Comparison of ENCODE assay signal across 8 cellular contexts in the genomic region with DNA sequence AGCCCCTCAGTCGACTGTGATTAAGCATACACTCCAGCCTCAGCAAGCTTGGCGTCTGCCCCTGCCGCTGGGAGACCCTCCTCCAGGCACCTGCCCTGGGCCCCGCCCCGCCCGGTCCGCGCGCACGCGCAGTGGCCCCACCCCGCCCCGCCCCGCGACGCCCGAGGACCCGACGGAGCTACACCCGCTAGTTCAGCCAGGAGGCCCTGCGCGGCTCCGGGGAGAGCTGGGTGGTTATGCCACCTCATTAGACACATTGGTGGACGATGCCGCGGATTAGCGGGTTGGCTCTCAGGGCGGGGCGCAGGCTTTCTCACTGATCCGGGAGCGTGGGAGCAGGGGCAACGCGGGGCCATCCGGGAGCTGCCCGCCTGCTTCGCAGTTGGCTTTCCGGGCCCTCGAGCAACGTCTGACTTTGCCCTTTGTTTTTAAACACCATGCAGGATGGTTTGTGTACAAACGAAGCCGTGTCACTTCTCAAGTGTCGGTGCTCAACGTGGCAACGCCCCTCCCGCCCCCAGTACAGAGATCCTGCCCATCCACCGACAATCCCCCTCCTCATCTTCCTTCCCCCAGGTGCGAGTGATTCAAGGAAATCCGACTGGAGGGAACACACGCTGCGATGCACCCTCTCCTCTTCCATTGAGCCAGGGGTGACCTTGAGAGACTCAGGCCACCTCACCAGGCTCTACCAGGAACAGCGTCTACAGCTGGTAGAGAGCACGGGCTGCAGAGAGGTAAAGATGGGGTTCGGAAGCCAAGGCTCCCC.
A peak's percentile ranks its signal among the peaks of the same experiment; 100 is the strongest.
DNase-seq lines count a peak whose midpoint lies in the region; ATAC-seq and TF ChIP-seq lines count a peak whose summit lies in the region.

No MANE protein-coding gene starts in this region.

- intact Hi-C loops in MCF 10A (cut with micrococcal nuclease): no loop called here

- H3K27me3 Mint-ChIP-seq in IgD-negative memory B cell (peaks cover 24% of the 10 kb centered on the region), WTC11 (ENCODE audit: low read depth) (peaks cover 30% of the 10 kb centered on the region), MCF 10A (ENCODE audit: insufficient read depth, unreplicated experiment) (no peaks in the 10 kb centered on the region)

- CTCF ChIA-PET in WTC11 (lab: Charles Lee) (interaction anchor here (0.5 to 2.2 kb wide), 12 partner anchors 20 to 206 kb away, joined by 3 to 14 read pairs (median 4); no protein-coding TSS in a partner anchor), MCF 10A (lab: Yijun Ruan, JAX) (interaction anchor here (0.6 to 1.4 kb wide), 6 partner anchors 10 to 555 kb away, joined by 3 to 4 read pairs (median 3); no protein-coding TSS in a partner anchor)

- H3K9me3 Mint-ChIP-seq in IgD-negative memory B cell (peaks cover 4 to 6% (median 5%) of the 10 kb centered on the region in 3 donors), WTC11 (peaks cover 10% of the 10 kb centered on the region), MCF 10A (ENCODE audit: unreplicated experiment) (no peaks in the 10 kb centered on the region)

- DNase-seq in WTC11 (ENCODE audit: low spot score): peak; percentile 69
- DNase-seq in MCF 10A (ENCODE audit: unreplicated experiment): peak; percentile 25
- DNase-seq in iPS-NIHi7 (ENCODE audit: extremely low spot score): peak; percentile 99
- peak; percentile 52 to 58 (median 58) for DNase-seq in stimulated activated CD4-positive, alpha-beta T cell treated with anti-CD3 and anti-CD28 coated beads, Interleukin-12 subunit alpha, Interleukin-12 subunit beta, amount 100 ng/mL, for 48 hours (ENCODE audit: low read depth in 2 of 3, low spot score in 1 of 3)
- no peak for DNase-seq in DMS114 treated with DMSO at 0.1 percent for 48 hours (lab: John Stamatoyannopoulos, UW; ENCODE audit: unreplicated experiment)
- no peak for DNase-seq in OCI-M2 (lab: John Stamatoyannopoulos, UW; ENCODE audit: unreplicated experiment)

- H3K27ac Mint-ChIP-seq in IgD-negative memory B cell (peak overlapping the region in 2 of 3 donors; percentile 73 to 86), WTC11 (no peak overlapping the region), MCF 10A (ENCODE audit: low read depth, unreplicated experiment) (no peak overlapping the region)

- no TSS peak for BruUV-seq in MCF 10A (replicated peaks; lab: Mats Ljungman, UMichigan)

- ATAC-seq in GM18867 (IDR thresholded peaks at IDR 0.05; ENCODE audit: unreplicated experiment) (peak; percentile 76), WTC11 (peak; percentile 95)

- H3K4me3 Mint-ChIP-seq in IgD-negative memory B cell (peak overlapping the region; percentile 81 to 89 (median 84)), WTC11 (peak overlapping the region; percentile 76), MCF 10A (ENCODE audit: unreplicated experiment) (peak overlapping the region; percentile 55)

- TF ChIP-seq CTCF in WTC11 (IDR thresholded peaks at IDR 0.05) (no peak), MCF 10A (IDR thresholded peaks at IDR 0.05; ENCODE audit: unreplicated experiment) (no peak)

- H3K4me1 Mint-ChIP-seq in IgD-negative memory B cell (peaks cover 4 to 15% (median 7%) of the 10 kb centered on the region in 3 donors), WTC11 (peaks cover 22% of the 10 kb centered on the region), MCF 10A (ENCODE audit: insufficient read depth, unreplicated experiment) (peaks cover 6% of the 10 kb centered on the region)

- peaks cover 3% of the 10 kb centered on the region for H3K36me3 Mint-ChIP-seq in IgD-negative memory B cell
- peaks cover 10% of the 10 kb centered on the region for H3K36me3 Mint-ChIP-seq in WTC11
- H3K36me3 Mint-ChIP-seq in MCF 10A (ENCODE audit: insufficient read depth, unreplicated experiment): no peaks in the 10 kb centered on the region

- POLR2A ChIA-PET in WTC11 (lab: Charles Lee) (interaction anchor here (0.6 to 0.8 kb wide), 2 partner anchors 29 to 46 kb away, joined by 3 read pairs; no protein-coding TSS in a partner anchor), MCF 10A (lab: Yijun Ruan, JAX) (interaction anchor here (1.0 kb wide), 1 partner anchor 16 kb away, joined by 3 read pairs; no protein-coding TSS in a partner anchor)

TF ChIP-seq in WTC11, 78 proteins besides CTCF, POLR2A, EP300 and RAD21 (continues in another document):
- TF ChIP-seq ZNF416 (CRISPR knock-in tag; IDR thresholded peaks at IDR 0.05) (no peak), FOXP1 (CRISPR knock-in tag; IDR thresholded peaks at IDR 0.05; ENCODE audit: borderline replicate concordance) (peak; percentile 73; the same call in 1 of the 2 replicates), ZNF121 (CRISPR knock-in tag; IDR thresholded peaks at IDR 0.05) (no peak)
- TF ChIP-seq, protein P1, sequence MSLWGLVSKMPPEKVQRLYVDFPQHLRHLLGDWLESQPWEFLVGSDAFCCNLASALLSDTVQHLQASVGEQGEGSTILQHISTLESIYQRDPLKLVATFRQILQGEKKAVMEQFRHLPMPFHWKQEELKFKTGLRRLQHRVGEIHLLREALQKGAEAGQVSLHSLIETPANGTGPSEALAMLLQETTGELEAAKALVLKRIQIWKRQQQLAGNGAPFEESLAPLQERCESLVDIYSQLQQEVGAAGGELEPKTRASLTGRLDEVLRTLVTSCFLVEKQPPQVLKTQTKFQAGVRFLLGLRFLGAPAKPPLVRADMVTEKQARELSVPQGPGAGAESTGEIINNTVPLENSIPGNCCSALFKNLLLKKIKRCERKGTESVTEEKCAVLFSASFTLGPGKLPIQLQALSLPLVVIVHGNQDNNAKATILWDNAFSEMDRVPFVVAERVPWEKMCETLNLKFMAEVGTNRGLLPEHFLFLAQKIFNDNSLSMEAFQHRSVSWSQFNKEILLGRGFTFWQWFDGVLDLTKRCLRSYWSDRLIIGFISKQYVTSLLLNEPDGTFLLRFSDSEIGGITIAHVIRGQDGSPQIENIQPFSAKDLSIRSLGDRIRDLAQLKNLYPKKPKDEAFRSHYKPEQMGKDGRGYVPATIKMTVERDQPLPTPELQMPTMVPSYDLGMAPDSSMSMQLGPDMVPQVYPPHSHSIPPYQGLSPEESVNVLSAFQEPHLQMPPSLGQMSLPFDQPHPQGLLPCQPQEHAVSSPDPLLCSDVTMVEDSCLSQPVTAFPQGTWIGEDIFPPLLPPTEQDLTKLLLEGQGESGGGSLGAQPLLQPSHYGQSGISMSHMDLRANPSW (CRISPR knock-in tag; conservative IDR thresholded peaks at IDR 0.05; ENCODE audit: low read depth): no peak
- TF ChIP-seq, protein P2, sequence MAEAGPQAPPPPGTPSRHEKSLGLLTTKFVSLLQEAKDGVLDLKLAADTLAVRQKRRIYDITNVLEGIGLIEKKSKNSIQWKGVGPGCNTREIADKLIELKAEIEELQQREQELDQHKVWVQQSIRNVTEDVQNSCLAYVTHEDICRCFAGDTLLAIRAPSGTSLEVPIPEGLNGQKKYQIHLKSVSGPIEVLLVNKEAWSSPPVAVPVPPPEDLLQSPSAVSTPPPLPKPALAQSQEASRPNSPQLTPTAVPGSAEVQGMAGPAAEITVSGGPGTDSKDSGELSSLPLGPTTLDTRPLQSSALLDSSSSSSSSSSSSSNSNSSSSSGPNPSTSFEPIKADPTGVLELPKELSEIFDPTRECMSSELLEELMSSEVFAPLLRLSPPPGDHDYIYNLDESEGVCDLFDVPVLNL (CRISPR knock-in tag; IDR thresholded peaks at IDR 0.05; ENCODE audit: borderline replicate concordance, low read depth): no peak
- TF ChIP-seq, protein P3, sequence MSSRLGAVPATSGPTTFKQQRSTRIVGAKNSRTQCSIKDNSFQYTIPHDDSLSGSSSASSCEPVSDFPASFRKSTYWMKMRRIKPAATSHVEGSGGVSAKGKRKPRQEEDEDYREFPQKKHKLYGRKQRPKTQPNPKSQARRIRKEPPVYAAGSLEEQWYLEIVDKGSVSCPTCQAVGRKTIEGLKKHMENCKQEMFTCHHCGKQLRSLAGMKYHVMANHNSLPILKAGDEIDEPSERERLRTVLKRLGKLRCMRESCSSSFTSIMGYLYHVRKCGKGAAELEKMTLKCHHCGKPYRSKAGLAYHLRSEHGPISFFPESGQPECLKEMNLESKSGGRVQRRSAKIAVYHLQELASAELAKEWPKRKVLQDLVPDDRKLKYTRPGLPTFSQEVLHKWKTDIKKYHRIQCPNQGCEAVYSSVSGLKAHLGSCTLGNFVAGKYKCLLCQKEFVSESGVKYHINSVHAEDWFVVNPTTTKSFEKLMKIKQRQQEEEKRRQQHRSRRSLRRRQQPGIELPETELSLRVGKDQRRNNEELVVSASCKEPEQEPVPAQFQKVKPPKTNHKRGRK (CRISPR knock-in tag; IDR thresholded peaks at IDR 0.05; ENCODE audit: borderline replicate concordance): no peak
- TF ChIP-seq, protein P4, sequence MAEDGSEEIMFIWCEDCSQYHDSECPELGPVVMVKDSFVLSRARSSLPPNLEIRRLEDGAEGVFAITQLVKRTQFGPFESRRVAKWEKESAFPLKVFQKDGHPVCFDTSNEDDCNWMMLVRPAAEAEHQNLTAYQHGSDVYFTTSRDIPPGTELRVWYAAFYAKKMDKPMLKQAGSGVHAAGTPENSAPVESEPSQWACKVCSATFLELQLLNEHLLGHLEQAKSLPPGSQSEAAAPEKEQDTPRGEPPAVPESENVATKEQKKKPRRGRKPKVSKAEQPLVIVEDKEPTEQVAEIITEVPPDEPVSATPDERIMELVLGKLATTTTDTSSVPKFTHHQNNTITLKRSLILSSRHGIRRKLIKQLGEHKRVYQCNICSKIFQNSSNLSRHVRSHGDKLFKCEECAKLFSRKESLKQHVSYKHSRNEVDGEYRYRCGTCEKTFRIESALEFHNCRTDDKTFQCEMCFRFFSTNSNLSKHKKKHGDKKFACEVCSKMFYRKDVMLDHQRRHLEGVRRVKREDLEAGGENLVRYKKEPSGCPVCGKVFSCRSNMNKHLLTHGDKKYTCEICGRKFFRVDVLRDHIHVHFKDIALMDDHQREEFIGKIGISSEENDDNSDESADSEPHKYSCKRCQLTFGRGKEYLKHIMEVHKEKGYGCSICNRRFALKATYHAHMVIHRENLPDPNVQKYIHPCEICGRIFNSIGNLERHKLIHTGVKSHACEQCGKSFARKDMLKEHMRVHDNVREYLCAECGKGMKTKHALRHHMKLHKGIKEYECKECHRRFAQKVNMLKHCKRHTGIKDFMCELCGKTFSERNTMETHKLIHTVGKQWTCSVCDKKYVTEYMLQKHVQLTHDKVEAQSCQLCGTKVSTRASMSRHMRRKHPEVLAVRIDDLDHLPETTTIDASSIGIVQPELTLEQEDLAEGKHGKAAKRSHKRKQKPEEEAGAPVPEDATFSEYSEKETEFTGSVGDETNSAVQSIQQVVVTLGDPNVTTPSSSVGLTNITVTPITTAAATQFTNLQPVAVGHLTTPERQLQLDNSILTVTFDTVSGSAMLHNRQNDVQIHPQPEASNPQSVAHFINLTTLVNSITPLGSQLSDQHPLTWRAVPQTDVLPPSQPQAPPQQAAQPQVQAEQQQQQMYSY (CRISPR knock-in tag; IDR thresholded peaks at IDR 0.05): no peak
- TF ChIP-seq, protein P5, sequence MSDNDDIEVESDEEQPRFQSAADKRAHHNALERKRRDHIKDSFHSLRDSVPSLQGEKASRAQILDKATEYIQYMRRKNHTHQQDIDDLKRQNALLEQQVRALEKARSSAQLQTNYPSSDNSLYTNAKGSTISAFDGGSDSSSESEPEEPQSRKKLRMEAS (CRISPR knock-in tag; IDR thresholded peaks at IDR 0.05): peak; percentile 84

Comparison
In these comparisons a context has a peak if more than half of its experiments do, and no peak if none do; other contexts are left out.
1. H3K27ac Mint-ChIP-seq: peak in IgD-negative memory B cell (2 of 3); none in WTC11 (single experiment) and MCF 10A (single experiment).
2. DNase-seq: peak in WTC11 (single experiment), MCF 10A (single experiment), iPS-NIHi7 (single experiment) and stimulated activated CD4-positive, alpha-beta T cell treated with anti-CD3 and anti-CD28 coated beads, Interleukin-12 subunit alpha, Interleukin-12 subunit beta, amount 100 ng/mL, for 48 hours (3 of 3); none in DMS114 treated with DMSO at 0.1 percent for 48 hours (single experiment) and OCI-M2 (single experiment).
3. Peak in every context shown above with its lines, with median percentiles within 50 percentile points of each other: H3K4me3 Mint-ChIP-seq.